In genomic region chr14:54490448-54490805, GRCh38 we compare ENCODE assay signal across 15 cellular contexts. TPM values are rescaled to one million over a fixed set of nuclear protein-coding genes. Genes with fewer than 3 reads are reported as not detected.
DNase-seq lines count a peak whose midpoint lies in the region; ATAC-seq, FAIRE-seq and TF ChIP-seq lines count a peak whose summit lies in the region.
"Had no signal": no experiment of that assay in that cellular context is flagged by ENCODE, and none has a peak within 500 bp of the region (broad histone marks: within the 10 kb centered on the region; RNA-seq: fewer than 3 reads in every experiment).

No MANE protein-coding gene starts in this region.

- no peak for DNase-seq in natural killer cell treated with Interleukin-12 subunit alpha and Interleukin-12 subunit beta and Interleukin-15 and Interleukin-18, amount 100 ng/mL, for 72 hours (ENCODE audit: low spot score)
- DNase-seq in natural killer cell (no peak), MV-4-11 (lab: John Stamatoyannopoulos, UW) (peak; percentile 61), pons (ENCODE audit: low spot score) (no peak), NCI-H526 (lab: John Stamatoyannopoulos, UW) (no peak), kidney (no peak), DMS153 treated with DMSO at 0.1 percent for 48 hours (lab: John Stamatoyannopoulos, UW; ENCODE audit: unreplicated experiment) (no peak)
- DNase-seq: activated CD4-positive, alpha-beta T cell treated with anti-CD3 and anti-CD28 coated beads for 1 hour; activated T-cell treated with anti-CD3 and anti-CD28 coated beads, Interleukin-2, amount 50 U/mL, for 4 hours; NCI-H1048; pancreas; spleen had no signal

- H3K4me1 Mint-ChIP-seq in natural killer cell treated with Interleukin-12 subunit alpha and Interleukin-12 subunit beta and Interleukin-15 and Interleukin-18, amount 100 ng/mL, for 72 hours (ENCODE audit: low read depth in 2 of 2), result peaks cover 29 to 33% of the 10 kb centered on the region in 2 donors
- peaks cover 37 to 41% of the 10 kb centered on the region in 2 donors for H3K4me1 Mint-ChIP-seq in natural killer cell
- H3K4me1 Mint-ChIP-seq in dendritic cell treated with granulocyte-macrophage colony-stimulating factor and Interleukin-4, amounts not matched to agents 40 ng/mL and 50 ng/mL, for 4 days (ENCODE audit: low read depth), result peaks cover 56% of the 10 kb centered on the region

- peaks cover 4% of the 10 kb centered on the region for H3K36me3 Mint-ChIP-seq in natural killer cell treated with Interleukin-12 subunit alpha and Interleukin-12 subunit beta and Interleukin-15 and Interleukin-18, amount 100 ng/mL, for 72 hours
- no peaks in the 10 kb centered on the region for H3K36me3 Mint-ChIP-seq in natural killer cell
- peaks cover 28% of the 10 kb centered on the region for H3K36me3 Mint-ChIP-seq in dendritic cell treated with granulocyte-macrophage colony-stimulating factor and Interleukin-4, amounts not matched to agents 40 ng/mL and 50 ng/mL, for 4 days (ENCODE audit: low read depth)

- no peaks in the 10 kb centered on the region for H3K9me3 Mint-ChIP-seq in natural killer cell treated with Interleukin-12 subunit alpha and Interleukin-12 subunit beta and Interleukin-15 and Interleukin-18, amount 100 ng/mL, for 72 hours
- H3K9me3 Mint-ChIP-seq in natural killer cell, result no peaks in the 10 kb centered on the region
- no peaks in the 10 kb centered on the region for H3K9me3 Mint-ChIP-seq in dendritic cell treated with granulocyte-macrophage colony-stimulating factor and Interleukin-4, amounts not matched to agents 40 ng/mL and 50 ng/mL, for 4 days
- H3K9me3 Mint-ChIP-seq: activated T-cell treated with anti-CD3 and anti-CD28 coated beads, Interleukin-2, amount 50 U/mL, for 4 hours; central memory CD8-positive, alpha-beta T cell had no signal

- H3K4me3 ChIP-seq in kidney (ENCODE audit: low read length in 2 of 2), result no peak overlapping the region
- H3K4me3 ChIP-seq: pancreas had no signal

- H3K9ac ChIP-seq in kidney (ENCODE audit: low read length in 2 of 2), result no peak overlapping the region

- no peak for ATAC-seq in natural killer cell treated with Interleukin-12 subunit alpha and Interleukin-12 subunit beta and Interleukin-15 and Interleukin-18, amount 100 ng/mL, for 72 hours
- no peak for ATAC-seq in natural killer cell
- ATAC-seq: activated T-cell treated with anti-CD3 and anti-CD28 coated beads, Interleukin-2, amount 50 U/mL, for 4 hours; pancreas had no signal

- no peaks in the 10 kb centered on the region for H3K9me3 ChIP-seq in kidney (ENCODE audit: control insufficient read depth in 1 of 2, low read length in 2 of 2)
- H3K9me3 ChIP-seq: pancreas, spleen had no signal

- no peaks in the 10 kb centered on the region for H3K36me3 ChIP-seq in kidney (ENCODE audit: control insufficient read depth in 1 of 2, insufficient read depth in 2 of 2, low read length in 2 of 2)
- H3K36me3 ChIP-seq: pancreas, spleen had no signal

- H3K27me3 Mint-ChIP-seq in natural killer cell treated with Interleukin-12 subunit alpha and Interleukin-12 subunit beta and Interleukin-15 and Interleukin-18, amount 100 ng/mL, for 72 hours, result peaks cover 0 to 2% of the 10 kb centered on the region in 2 donors
- H3K27me3 Mint-ChIP-seq in natural killer cell (ENCODE audit: low read depth in 2 of 2), result no peaks in the 10 kb centered on the region
- no peaks in the 10 kb centered on the region for H3K27me3 Mint-ChIP-seq in dendritic cell treated with granulocyte-macrophage colony-stimulating factor and Interleukin-4, amounts not matched to agents 40 ng/mL and 50 ng/mL, for 4 days
- H3K27me3 Mint-ChIP-seq: central memory CD8-positive, alpha-beta T cell had no signal

- peak overlapping the region; percentile 90 to 94 for H3K27ac Mint-ChIP-seq in natural killer cell treated with Interleukin-12 subunit alpha and Interleukin-12 subunit beta and Interleukin-15 and Interleukin-18, amount 100 ng/mL, for 72 hours
- H3K27ac Mint-ChIP-seq in natural killer cell, result peak overlapping the region in 1 of 2 donors; percentile 82
- peak overlapping the region; percentile 89 for H3K27ac Mint-ChIP-seq in dendritic cell treated with granulocyte-macrophage colony-stimulating factor and Interleukin-4, amounts not matched to agents 40 ng/mL and 50 ng/mL, for 4 days

- TF ChIP-seq CTCF in natural killer cell (IDR thresholded peaks at IDR 0.05) (no peak), kidney (IDR thresholded peaks at IDR 0.05; ENCODE audit: borderline replicate concordance, extremely low read depth, insufficient read depth) (no peak)

- no peak for FAIRE-seq in kidney (lab: Jason Lieb, UNC)
- FAIRE-seq: frontal cortex, pancreas had no signal

- H3K4me1 ChIP-seq in kidney (ENCODE audit: control insufficient read depth in 1 of 2, insufficient read depth in 1 of 2, low read depth in 1 of 2, low read length in 2 of 2), result peaks cover 7 to 12% of the 10 kb centered on the region in 2 donors

- no peak overlapping the region for H3K27ac ChIP-seq in kidney (ENCODE audit: low read depth in 2 of 2, low read length in 2 of 2)
- H3K27ac ChIP-seq: pancreas had no signal

- H3K4me3 Mint-ChIP-seq in natural killer cell treated with Interleukin-12 subunit alpha and Interleukin-12 subunit beta and Interleukin-15 and Interleukin-18, amount 100 ng/mL, for 72 hours, result no peak overlapping the region
- H3K4me3 Mint-ChIP-seq in natural killer cell, result no peak overlapping the region
- H3K4me3 Mint-ChIP-seq in dendritic cell treated with granulocyte-macrophage colony-stimulating factor and Interleukin-4, amounts not matched to agents 40 ng/mL and 50 ng/mL, for 4 days, result no peak overlapping the region

- intact Hi-C loops in natural killer cell (cut with micrococcal nuclease) (no loop called here), kidney (cut with DNase I) (no loop called here)
- intact Hi-C loops in dendritic cell treated with granulocyte-macrophage colony-stimulating factor and Interleukin-4, amounts not matched to agents 40 ng/mL and 50 ng/mL, for 4 days (cut with micrococcal nuclease), result no loop called here

RNA-seq across cellular contexts. Expression of gene GMFB, which starts 1.6 kb away (rescaled TPM):
- total RNA-seq in natural killer cell treated with Interleukin-12 subunit alpha and Interleukin-12 subunit beta and Interleukin-15 and Interleukin-18, amount 100 ng/mL, for 72 hours, result 10 to 100 TPM; 29.7 to 43.9 TPM
- total RNA-seq in natural killer cell (10 to 100 TPM; 46.4 to 55.1 (median 52.8) TPM), kidney (53.6 TPM)
- 22.7 TPM for polyA plus RNA-seq in kidney (ENCODE audit: insufficient read depth, low read depth, low replicate concordance)

RNA-seq across cellular contexts. Expression of gene CGRRF1, which starts 19.3 kb away (rescaled TPM):
- total RNA-seq in natural killer cell treated with Interleukin-12 subunit alpha and Interleukin-12 subunit beta and Interleukin-15 and Interleukin-18, amount 100 ng/mL, for 72 hours, result 10 to 100 TPM; 16.3 to 19.7 TPM
- total RNA-seq in natural killer cell, result 10 to 100 TPM; 25.4 to 30.1 (median 26.7) TPM
- total RNA-seq in kidney, result 19.6 TPM
- polyA plus RNA-seq in kidney (ENCODE audit: insufficient read depth, low read depth, low replicate concordance), result 26.2 TPM

RNA-seq across cellular contexts. Expression of gene CNIH1, which starts 49.3 kb away (rescaled TPM):
- 10 to 100 TPM; 51.7 to 56.8 TPM for total RNA-seq in natural killer cell treated with Interleukin-12 subunit alpha and Interleukin-12 subunit beta and Interleukin-15 and Interleukin-18, amount 100 ng/mL, for 72 hours
- total RNA-seq in natural killer cell (10 to 100 TPM; 20.4 to 30.9 (median 25.7) TPM), kidney (64.8 TPM)
- 78.3 TPM for polyA plus RNA-seq in kidney (ENCODE audit: insufficient read depth, low read depth, low replicate concordance)
